1 cellular context compared by ENCODE assay signal in the genomic region with DNA sequence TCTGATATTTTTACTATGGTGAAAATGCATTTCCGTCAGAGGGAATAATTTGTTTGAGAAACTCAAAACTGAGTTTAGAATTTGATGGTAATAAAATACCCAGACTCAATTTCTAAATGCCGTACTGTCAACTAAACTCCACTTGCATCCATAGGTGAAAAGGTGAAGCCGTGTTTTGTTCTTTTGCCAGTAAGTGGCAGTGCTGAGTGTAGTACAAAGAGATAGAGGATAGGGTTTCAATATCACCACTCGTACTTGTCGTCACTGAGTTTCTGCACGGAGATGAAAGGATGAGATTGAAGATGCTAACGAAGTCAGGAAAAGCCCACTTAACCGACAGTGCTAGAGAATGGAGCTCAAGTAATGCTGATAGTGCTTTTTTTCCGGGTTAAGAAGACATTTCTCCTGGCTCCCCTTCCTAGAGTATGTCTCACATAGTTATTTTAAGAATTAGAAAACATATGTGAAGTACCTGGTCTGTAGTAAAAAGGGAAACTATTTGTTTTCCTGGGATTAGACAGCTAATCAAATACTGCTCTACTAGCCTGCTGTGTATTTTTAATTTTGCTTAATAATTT.
TF ChIP-seq lines count a peak whose summit lies in the region.

No MANE protein-coding gene starts in this region.

TF ChIP-seq in GM23338, 12 proteins besides CTCF, POLR2A, EP300 and RAD21 (continued from another document):
- TF ChIP-seq, protein P1, sequence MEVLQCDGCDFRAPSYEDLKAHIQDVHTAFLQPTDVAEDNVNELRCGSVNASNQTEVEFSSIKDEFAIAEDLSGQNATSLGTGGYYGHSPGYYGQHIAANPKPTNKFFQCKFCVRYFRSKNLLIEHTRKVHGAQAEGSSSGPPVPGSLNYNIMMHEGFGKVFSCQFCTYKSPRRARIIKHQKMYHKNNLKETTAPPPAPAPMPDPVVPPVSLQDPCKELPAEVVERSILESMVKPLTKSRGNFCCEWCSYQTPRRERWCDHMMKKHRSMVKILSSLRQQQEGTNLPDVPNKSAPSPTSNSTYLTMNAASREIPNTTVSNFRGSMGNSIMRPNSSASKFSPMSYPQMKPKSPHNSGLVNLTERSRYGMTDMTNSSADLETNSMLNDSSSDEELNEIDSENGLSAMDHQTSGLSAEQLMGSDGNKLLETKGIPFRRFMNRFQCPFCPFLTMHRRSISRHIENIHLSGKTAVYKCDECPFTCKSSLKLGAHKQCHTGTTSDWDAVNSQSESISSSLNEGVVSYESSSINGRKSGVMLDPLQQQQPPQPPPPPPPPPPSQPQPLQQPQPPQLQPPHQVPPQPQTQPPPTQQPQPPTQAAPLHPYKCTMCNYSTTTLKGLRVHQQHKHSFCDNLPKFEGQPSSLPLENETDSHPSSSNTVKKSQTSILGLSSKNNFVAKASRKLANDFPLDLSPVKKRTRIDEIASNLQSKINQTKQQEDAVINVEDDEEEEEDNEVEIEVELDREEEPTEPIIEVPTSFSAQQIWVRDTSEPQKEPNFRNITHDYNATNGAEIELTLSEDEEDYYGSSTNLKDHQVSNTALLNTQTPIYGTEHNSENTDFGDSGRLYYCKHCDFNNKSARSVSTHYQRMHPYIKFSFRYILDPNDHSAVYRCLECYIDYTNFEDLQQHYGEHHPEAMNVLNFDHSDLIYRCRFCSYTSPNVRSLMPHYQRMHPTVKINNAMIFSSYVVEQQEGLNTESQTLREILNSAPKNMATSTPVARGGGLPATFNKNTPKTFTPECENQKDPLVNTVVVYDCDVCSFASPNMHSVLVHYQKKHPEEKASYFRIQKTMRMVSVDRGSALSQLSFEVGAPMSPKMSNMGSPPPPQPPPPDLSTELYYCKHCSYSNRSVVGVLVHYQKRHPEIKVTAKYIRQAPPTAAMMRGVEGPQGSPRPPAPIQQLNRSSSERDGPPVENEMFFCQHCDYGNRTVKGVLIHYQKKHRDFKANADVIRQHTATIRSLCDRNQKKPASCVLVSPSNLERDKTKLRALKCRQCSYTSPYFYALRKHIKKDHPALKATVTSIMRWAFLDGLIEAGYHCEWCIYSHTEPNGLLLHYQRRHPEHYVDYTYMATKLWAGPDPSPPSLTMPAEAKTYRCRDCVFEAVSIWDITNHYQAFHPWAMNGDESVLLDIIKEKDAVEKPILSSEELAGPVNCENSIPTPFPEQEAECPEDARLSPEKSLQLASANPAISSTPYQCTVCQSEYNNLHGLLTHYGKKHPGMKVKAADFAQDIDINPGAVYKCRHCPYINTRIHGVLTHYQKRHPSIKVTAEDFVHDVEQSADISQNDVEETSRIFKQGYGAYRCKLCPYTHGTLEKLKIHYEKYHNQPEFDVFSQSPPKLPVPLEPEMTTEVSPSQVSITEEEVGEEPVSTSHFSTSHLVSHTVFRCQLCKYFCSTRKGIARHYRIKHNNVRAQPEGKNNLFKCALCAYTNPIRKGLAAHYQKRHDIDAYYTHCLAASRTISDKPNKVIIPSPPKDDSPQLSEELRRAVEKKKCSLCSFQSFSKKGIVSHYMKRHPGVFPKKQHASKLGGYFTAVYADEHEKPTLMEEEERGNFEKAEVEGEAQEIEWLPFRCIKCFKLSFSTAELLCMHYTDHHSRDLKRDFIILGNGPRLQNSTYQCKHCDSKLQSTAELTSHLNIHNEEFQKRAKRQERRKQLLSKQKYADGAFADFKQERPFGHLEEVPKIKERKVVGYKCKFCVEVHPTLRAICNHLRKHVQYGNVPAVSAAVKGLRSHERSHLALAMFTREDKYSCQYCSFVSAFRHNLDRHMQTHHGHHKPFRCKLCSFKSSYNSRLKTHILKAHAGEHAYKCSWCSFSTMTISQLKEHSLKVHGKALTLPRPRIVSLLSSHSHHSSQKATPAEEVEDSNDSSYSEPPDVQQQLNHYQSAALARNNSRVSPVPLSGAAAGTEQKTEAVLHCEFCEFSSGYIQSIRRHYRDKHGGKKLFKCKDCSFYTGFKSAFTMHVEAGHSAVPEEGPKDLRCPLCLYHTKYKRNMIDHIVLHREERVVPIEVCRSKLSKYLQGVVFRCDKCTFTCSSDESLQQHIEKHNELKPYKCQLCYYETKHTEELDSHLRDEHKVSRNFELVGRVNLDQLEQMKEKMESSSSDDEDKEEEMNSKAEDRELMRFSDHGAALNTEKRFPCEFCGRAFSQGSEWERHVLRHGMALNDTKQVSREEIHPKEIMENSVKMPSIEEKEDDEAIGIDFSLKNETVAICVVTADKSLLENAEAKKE (CRISPR knock-in tag; IDR thresholded peaks at IDR 0.05), result no peak
- no peak for TF ChIP-seq JUNB (IDR thresholded peaks at IDR 0.05; ENCODE audit: unreplicated experiment)
- no peak for TF ChIP-seq EZH2 (IDR thresholded peaks at IDR 0.05; ENCODE audit: low read depth, unreplicated experiment)
- TF ChIP-seq POLR2AphosphoS5 (IDR thresholded peaks at IDR 0.05; ENCODE audit: low read depth), result no peak
- no peak for TF ChIP-seq ZNF114 (CRISPR knock-in tag; IDR thresholded peaks at IDR 0.05)
- no peak for TF ChIP-seq NANOG (IDR thresholded peaks at IDR 0.05; ENCODE audit: borderline replicate concordance)
- TF ChIP-seq ZNF331 (CRISPR knock-in tag; IDR thresholded peaks at IDR 0.05; ENCODE audit: low read depth), result no peak
- no peak for TF ChIP-seq CREB1 (CRISPR knock-in tag; IDR thresholded peaks at IDR 0.05; ENCODE audit: low read depth)
- TF ChIP-seq EZH2phosphoT487 (IDR thresholded peaks at IDR 0.05; ENCODE audit: unreplicated experiment), result no peak
- TF ChIP-seq, protein P2, sequence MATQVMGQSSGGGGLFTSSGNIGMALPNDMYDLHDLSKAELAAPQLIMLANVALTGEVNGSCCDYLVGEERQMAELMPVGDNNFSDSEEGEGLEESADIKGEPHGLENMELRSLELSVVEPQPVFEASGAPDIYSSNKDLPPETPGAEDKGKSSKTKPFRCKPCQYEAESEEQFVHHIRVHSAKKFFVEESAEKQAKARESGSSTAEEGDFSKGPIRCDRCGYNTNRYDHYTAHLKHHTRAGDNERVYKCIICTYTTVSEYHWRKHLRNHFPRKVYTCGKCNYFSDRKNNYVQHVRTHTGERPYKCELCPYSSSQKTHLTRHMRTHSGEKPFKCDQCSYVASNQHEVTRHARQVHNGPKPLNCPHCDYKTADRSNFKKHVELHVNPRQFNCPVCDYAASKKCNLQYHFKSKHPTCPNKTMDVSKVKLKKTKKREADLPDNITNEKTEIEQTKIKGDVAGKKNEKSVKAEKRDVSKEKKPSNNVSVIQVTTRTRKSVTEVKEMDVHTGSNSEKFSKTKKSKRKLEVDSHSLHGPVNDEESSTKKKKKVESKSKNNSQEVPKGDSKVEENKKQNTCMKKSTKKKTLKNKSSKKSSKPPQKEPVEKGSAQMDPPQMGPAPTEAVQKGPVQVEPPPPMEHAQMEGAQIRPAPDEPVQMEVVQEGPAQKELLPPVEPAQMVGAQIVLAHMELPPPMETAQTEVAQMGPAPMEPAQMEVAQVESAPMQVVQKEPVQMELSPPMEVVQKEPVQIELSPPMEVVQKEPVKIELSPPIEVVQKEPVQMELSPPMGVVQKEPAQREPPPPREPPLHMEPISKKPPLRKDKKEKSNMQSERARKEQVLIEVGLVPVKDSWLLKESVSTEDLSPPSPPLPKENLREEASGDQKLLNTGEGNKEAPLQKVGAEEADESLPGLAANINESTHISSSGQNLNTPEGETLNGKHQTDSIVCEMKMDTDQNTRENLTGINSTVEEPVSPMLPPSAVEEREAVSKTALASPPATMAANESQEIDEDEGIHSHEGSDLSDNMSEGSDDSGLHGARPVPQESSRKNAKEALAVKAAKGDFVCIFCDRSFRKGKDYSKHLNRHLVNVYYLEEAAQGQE (IDR thresholded peaks at IDR 0.05; ENCODE audit: unreplicated experiment), result no peak
- no peak for TF ChIP-seq STAT1 (IDR thresholded peaks at IDR 0.05; ENCODE audit: unreplicated experiment)
TF ChIP-seq in GM23338: peak in this region for 0.
